In the genomic region with DNA sequence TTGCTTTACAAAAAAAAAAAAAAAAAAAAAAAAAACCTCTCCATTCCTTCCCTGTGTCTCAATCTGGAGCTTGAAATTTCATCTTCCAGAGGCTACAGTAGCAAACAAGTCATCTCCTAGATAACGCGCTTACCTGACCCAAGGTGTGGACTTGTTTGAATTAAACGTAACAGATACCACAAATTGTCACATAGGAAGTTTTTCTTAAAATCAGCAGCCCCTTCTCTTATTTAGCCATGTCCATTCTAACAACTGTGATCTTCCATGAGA, we compare ENCODE assay signal across 1 cellular context.
A peak's percentile ranks its signal among the peaks of the same experiment; 100 is the strongest.
TF ChIP-seq lines count a peak whose summit lies in the region.

No MANE protein-coding gene starts in this region.

TF ChIP-seq in HepG2, 621 proteins besides CTCF, POLR2A, EP300 and RAD21:
- TF ChIP-seq SIX4 (CRISPR knock-in tag; IDR thresholded peaks at IDR 0.05) = no peak
- TF ChIP-seq, protein P1, sequence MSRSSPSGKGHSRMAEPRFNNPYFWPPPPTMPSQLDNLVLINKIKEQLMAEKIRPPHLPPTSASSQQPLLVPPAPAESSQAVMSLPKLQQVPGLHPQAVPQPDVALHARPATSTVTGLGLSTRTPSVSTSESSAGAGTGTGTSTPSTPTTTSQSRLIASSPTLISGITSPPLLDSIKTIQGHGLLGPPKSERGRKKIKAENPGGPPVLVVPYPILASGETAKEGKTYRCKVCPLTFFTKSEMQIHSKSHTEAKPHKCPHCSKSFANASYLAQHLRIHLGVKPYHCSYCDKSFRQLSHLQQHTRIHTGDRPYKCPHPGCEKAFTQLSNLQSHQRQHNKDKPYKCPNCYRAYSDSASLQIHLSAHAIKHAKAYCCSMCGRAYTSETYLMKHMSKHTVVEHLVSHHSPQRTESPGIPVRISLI (CRISPR knock-in tag; IDR thresholded peaks at IDR 0.05; ENCODE audit: borderline replicate concordance) = 0 out of 2 replicates have a peak, but pooled peaks have one; percentile 1
TF ChIP-seq in HepG2: peak in this region for 1.
